Comparison of ENCODE assay signal across 9 cellular contexts in the genomic region with DNA sequence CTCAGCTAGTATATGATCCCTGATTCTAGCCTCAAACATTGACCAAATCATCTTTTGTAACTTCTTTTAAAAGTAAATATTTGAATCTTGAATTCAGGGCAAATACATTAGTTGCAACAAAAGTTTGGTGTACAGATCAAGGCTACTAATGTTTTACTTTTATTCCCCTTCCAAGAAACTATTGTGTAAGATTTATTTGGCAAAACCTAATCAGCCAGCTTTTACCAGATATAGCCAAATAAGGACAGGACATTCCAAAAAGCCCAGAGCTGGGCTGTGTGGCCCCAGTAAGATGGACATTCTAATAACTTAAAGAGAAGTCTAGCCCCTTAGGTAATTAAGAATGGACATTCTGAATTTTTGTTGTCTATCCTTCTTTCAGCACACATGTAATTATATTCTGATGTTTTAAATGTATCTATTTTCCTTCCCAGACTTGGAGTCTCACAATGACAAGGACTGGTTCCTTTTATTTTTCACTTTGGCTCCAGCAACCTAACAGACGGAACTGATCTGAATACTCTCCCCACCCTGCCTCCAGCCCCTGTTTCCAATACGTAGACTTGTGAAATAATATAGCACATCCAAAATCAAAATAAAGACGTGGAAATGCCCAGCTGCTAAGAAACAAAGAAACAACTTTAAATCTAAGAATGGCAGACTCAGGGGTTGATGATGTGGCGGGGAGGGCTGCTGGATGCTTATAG. TPM values are rescaled to one million over a fixed set of nuclear protein-coding genes. Genes with fewer than 3 reads are reported as not detected.
DNase-seq lines count a peak whose midpoint lies in the region; ATAC-seq, FAIRE-seq and TF ChIP-seq lines count a peak whose summit lies in the region.
"Had no signal": no experiment of that assay in that cellular context is flagged by ENCODE, and none has a peak within 500 bp of the region (broad histone marks: within the 10 kb centered on the region; RNA-seq: fewer than 3 reads in every experiment).

No MANE protein-coding gene starts in this region.

- H3K9ac ChIP-seq in K562 (ENCODE audit: insufficient read depth in 1 of 2, low read depth in 2 of 2, low read length in 2 of 2), result no peak overlapping the region

- H3K36me3 ChIP-seq in right atrium auricular region (no peaks in the 10 kb centered on the region), K562 (ENCODE audit: control insufficient read depth, insufficient read depth, low read length) (no peaks in the 10 kb centered on the region), lower lobe of right lung (peaks cover 34% of the 10 kb centered on the region), vagina (no peaks in the 10 kb centered on the region)

- no peaks in the 10 kb centered on the region for H4K20me1 ChIP-seq in K562 (replicated peaks; ENCODE audit: control insufficient read depth, insufficient read depth, low read length)

- peak; percentile 78 for ATAC-seq in Right ventricle myocardium superior (ENCODE audit: poor library complexity)
- ATAC-seq in K562, result no peak
- no peak for ATAC-seq in lower lobe of right lung
- ATAC-seq in GM21390 (IDR thresholded peaks at IDR 0.05; ENCODE audit: unreplicated experiment), result no peak

- POLR2A ChIA-PET in K562 (lab: Yijun Ruan, JAX), result no interaction called here

- intact Hi-C loops in Right ventricle myocardium superior (cut with DNase I), result loop anchor here (2.0 kb wide), 1 partner anchor 125 kb away; no protein-coding TSS in a partner anchor
- intact Hi-C loops in K562 (cut with micrococcal nuclease), result loop anchor here (1.0 to 10.0 kb wide), 4 partner anchors 58 to 659 kb away; no protein-coding TSS in a partner anchor
- intact Hi-C loops in lower lobe of right lung (cut with DNase I), result loop anchor here (5.0 kb wide), 1 partner anchor 126 kb away; no protein-coding TSS in a partner anchor
- intact Hi-C loops in vagina (cut with DNase I), result no loop called here

- CTCF ChIA-PET in K562 (lab: Yijun Ruan, JAX; ENCODE audit: low intra/inter-chr PET ratio), result interaction anchor here (0.7 to 2.2 kb wide), 3 partner anchors 9 to 125 kb away, joined by 5 to 21 read pairs (median 5); no protein-coding TSS in a partner anchor

- TF ChIP-seq RAD21 in K562 (CRISPR knock-in tag; conservative IDR thresholded peaks at IDR 0.05 in 1 of 2, IDR thresholded peaks at IDR 0.05 in 1 of 2), result no peak

- H3K4me2 ChIP-seq in K562 (ENCODE audit: insufficient read depth, low read length), result no peak overlapping the region

- H3K4me3 ChIP-seq in right atrium auricular region, result no peak overlapping the region
- H3K4me3 ChIP-seq in K562, result no peak overlapping the region
- no peak overlapping the region for H3K4me3 ChIP-seq in lower lobe of right lung
- no peak overlapping the region for H3K4me3 ChIP-seq in vagina

- H3K4me1 ChIP-seq in right atrium auricular region (peaks cover 0 to 11% of the 10 kb centered on the region in 2 donors), K562 (replicated peaks in 1 of 2; ENCODE audit: control insufficient read depth in 2 of 2, insufficient read depth in 2 of 2, low read length in 2 of 2) (no peaks in the 10 kb centered on the region; a peak in 1 of 5 replicates), lower lobe of right lung (peaks cover 32% of the 10 kb centered on the region), vagina (peaks cover 30% of the 10 kb centered on the region)

- H3K9me3 ChIP-seq in right atrium auricular region (peaks cover 0 to 9% of the 10 kb centered on the region in 2 donors), K562 (replicated peaks; ENCODE audit: control insufficient read depth, insufficient read depth, low read depth, low read length) (no peaks in the 10 kb centered on the region), lower lobe of right lung (no peaks in the 10 kb centered on the region), vagina (no peaks in the 10 kb centered on the region)

- TF ChIP-seq POLR2A in K562 (conservative IDR thresholded peaks at IDR 0.05), result no peak
- no peak for TF ChIP-seq POLR2A in vagina (IDR thresholded peaks at IDR 0.05)

- H3K27ac ChIP-seq in right atrium auricular region, result peak overlapping the region in 1 of 2 donors; percentile 54
- no peak overlapping the region for H3K27ac ChIP-seq in K562 (ENCODE audit: extremely low read depth, low read depth, low read length)
- peak overlapping the region; percentile 32 for H3K27ac ChIP-seq in lower lobe of right lung
- H3K27ac ChIP-seq in vagina, result peak overlapping the region; percentile 53

- no peak overlapping the region for H2AFZ ChIP-seq in K562 (ENCODE audit: low read depth, low read length)

- in situ Hi-C loops in K562 (cut with MboI), result no loop called here

- no peaks in the 10 kb centered on the region for H3K79me2 ChIP-seq in K562 (ENCODE audit: control insufficient read depth, insufficient read depth, low read length)

- no TSS peak for BruUV-seq in K562 (replicated peaks; lab: Mats Ljungman, UMichigan)

- H3K27me3 ChIP-seq in right atrium auricular region (no peaks in the 10 kb centered on the region), K562 (ENCODE audit: control insufficient read depth in 2 of 2, insufficient read depth in 2 of 2, low read length in 2 of 2) (no peaks in the 10 kb centered on the region), lower lobe of right lung (ENCODE audit: low read depth) (no peaks in the 10 kb centered on the region), vagina (no peaks in the 10 kb centered on the region)

- TF ChIP-seq CTCF in right atrium auricular region (IDR thresholded peaks at IDR 0.05), result no peak
- no peak for TF ChIP-seq CTCF in K562 (IDR thresholded peaks at IDR 0.05 in 2 of 3, conservative IDR thresholded peaks at IDR 0.05 in 1 of 3; ENCODE audit: insufficient read depth in 2 of 3, low read depth in 1 of 3, low read length in 3 of 3)
- TF ChIP-seq CTCF in lower lobe of right lung (IDR thresholded peaks at IDR 0.05), result no peak
- no peak for TF ChIP-seq CTCF in vagina (IDR thresholded peaks at IDR 0.05)

- DNase-seq in Right ventricle myocardium superior (no peak), right atrium auricular region (ENCODE audit: low spot score) (no peak), K562 (ENCODE audit: extremely low read depth in 1 of 4, low spot score in 3 of 4) (no peak), lower lobe of right lung (no peak), vagina (ENCODE audit: extremely low spot score in 2 of 2) (peak in 1 of 2 donors; percentile 78), mucosa of gallbladder (ENCODE audit: low spot score) (no peak)
- no peak for DNase-seq in stimulated activated CD4-positive, alpha-beta T cell treated with anti-CD3 and anti-CD28 coated beads, Interleukin-2, amount 100 ng/mL, for 48 hours

- TF ChIP-seq EP300 in K562 (IDR thresholded peaks at IDR 0.05; ENCODE audit: low read length), result no peak

- peak; percentile 37 for FAIRE-seq in K562 (lab: Jason Lieb, UNC)

- WGBS in K562 (ENCODE audit: insufficient coverage, low coverage, missing lambda C conversion rate), result 66% methylated on average over 4 of the region's 4 CpGs

- H3K9me1 ChIP-seq in K562 (ENCODE audit: control insufficient read depth, insufficient read depth, low read length), result no peaks in the 10 kb centered on the region

TF ChIP-seq in K562, 482 proteins besides CTCF, POLR2A, EP300 and RAD21 (continues in another document):
- no peak for TF ChIP-seq MBD2 (IDR thresholded peaks at IDR 0.05; ENCODE audit: borderline replicate concordance, low read depth)
- TF ChIP-seq SRSF9 (IDR thresholded peaks at IDR 0.05; ENCODE audit: borderline replicate concordance, low read depth, low read length), result no peak

RNA-seq across cellular contexts. Expression of gene STARD5, which starts 48.1 kb away (rescaled TPM):
- total RNA-seq in Right ventricle myocardium superior, result 2.3 TPM
- total RNA-seq in right atrium auricular region, result 1 to 10 TPM; 2.2 to 3.0 TPM
- 15.5 and 16.0 TPM in 2 replicates for total RNA-seq in K562 (2011; cell fraction: chromatin; rRNA removed; ENCODE audit: low replicate concordance)
- 10.4 and 11.8 TPM in 2 replicates for total RNA-seq in K562 (2011; cell fraction: nucleolus; rRNA removed)
- 14.9 and 15.2 TPM in 2 replicates for total RNA-seq in K562 (2011; cell fraction: nucleoplasm; rRNA removed)
- total RNA-seq in K562 (2014; rRNA removed), result 1.7 and 3.9 TPM in 2 replicates
- total RNA-seq in K562 (2014; rRNA removed; fragmentation: Illumina TruSeq; extraction: Trizol), result 2.0 and 2.1 TPM in 2 replicates
- 2.1 and 2.4 TPM in 2 replicates for total RNA-seq in K562 (2015; rRNA removed; fragmentation: Illumina TruSeq; extraction: Trizol)
- total RNA-seq in K562 (2021), result 3.1 and 3.6 TPM in 2 replicates
- polyA plus RNA-seq in K562 (2011; rRNA removed), result 4.8 and 5.7 TPM in 2 replicates
- polyA plus RNA-seq in K562 (2011; cell fraction: cytosol; rRNA removed), result 5.5 and 5.9 TPM in 2 replicates
- polyA plus RNA-seq in K562 (2011; cell fraction: nucleus; rRNA removed), result 11.6 and 22.7 TPM in 2 replicates
- 2.4 and 2.7 TPM in 2 replicates for polyA plus RNA-seq in K562 (2012)
- polyA plus RNA-seq in K562 (2014; fragmentation: Illumina TruSeq; extraction: Trizol), result 3.8 and 4.4 TPM in 2 replicates
- 1 to 10 TPM; 1.8 to 2.1 TPM for polyA plus RNA-seq in K562 (2014; fragmentation: Nextera tagmentation; extraction: Ambion mirVana)
- polyA plus RNA-seq in K562 (2014; rRNA removed), result 2.2 and 2.5 TPM in 2 replicates
- polyA minus RNA-seq in K562 (2011; rRNA and poly(A)+ RNA removed), result 4.1 and 9.6 TPM in 2 replicates
- 0.73 and 2.3 TPM in 2 replicates for polyA minus RNA-seq in K562 (2011; cell fraction: cytosol; rRNA and poly(A)+ RNA removed)
- polyA minus RNA-seq in K562 (2011; cell fraction: nucleus; rRNA and poly(A)+ RNA removed), result 6.4 and 7.9 TPM in 2 replicates
- 5.2 TPM for total RNA-seq in lower lobe of right lung
- total RNA-seq in vagina, result 28.0 TPM
- total RNA-seq in mucosa of gallbladder, result 6.7 TPM
- total RNA-seq: G401 had no signal
